In genomic region chr2:149664896-149665295, GRCh38 we compare ENCODE assay signal across 37 cellular contexts.
DNase-seq lines count a peak whose midpoint lies in the region; ATAC-seq, FAIRE-seq and TF ChIP-seq lines count a peak whose summit lies in the region.
"Had no signal": no experiment of that assay in that cellular context is flagged by ENCODE, and none has a peak within 500 bp of the region (broad histone marks: within the 10 kb centered on the region; RNA-seq: fewer than 3 reads in every experiment).

No MANE protein-coding gene starts in this region.

- H3K27me3 ChIP-seq in SK-N-SH (ENCODE audit: insufficient read depth) (no peaks in the 10 kb centered on the region), K562 (ENCODE audit: control insufficient read depth in 2 of 2, insufficient read depth in 2 of 2, low read length in 2 of 2) (no peaks in the 10 kb centered on the region), H1 (replicated peaks in 1 of 4; ENCODE audit: control insufficient read depth in 3 of 4, extremely low read depth in 1 of 4, insufficient read depth in 3 of 4, low read length in 3 of 4) (no peaks in the 10 kb centered on the region)
- H3K27me3 ChIP-seq: BE2C; BLaER1; BLaER1 treated with 17β-estradiol and CSF1 and Interleukin-3, amounts not matched to agents 10 nM and 100 nM had no signal

- no peak overlapping the region for H2BK20ac ChIP-seq in H1 (ENCODE audit: low read length)

- 83% methylated on average over 3 of the region's 3 CpGs for WGBS in SK-N-SH (ENCODE audit: low lambda C conversion rate)
- 2% methylated on average over 3 of the region's 3 CpGs for WGBS in K562 (ENCODE audit: insufficient coverage, low coverage, missing lambda C conversion rate)
- 78% methylated on average over 3 of the region's 3 CpGs; no CpG with 5 or more reads in 1 of the 2 experiments for WGBS in H1 (ENCODE audit: extremely low coverage in 1 of 2, insufficient coverage in 1 of 2, insufficient read length in 1 of 2, insufficient replicate concordance in 2 of 2, low coverage in 1 of 2, low lambda C conversion rate in 2 of 2, missing lambda C conversion rate in 1 of 2), 2 experiments

- H3K9me3 ChIP-seq in SK-N-SH (no peaks in the 10 kb centered on the region), HEK293 (ENCODE audit: control insufficient read depth, insufficient read depth, low read depth, low read length) (no peaks in the 10 kb centered on the region), K562 (replicated peaks; ENCODE audit: control insufficient read depth, insufficient read depth, low read depth, low read length) (0 out of 2 replicates have a peak, but pooled peaks cover 3% of the 10 kb centered on the region), H1 (ENCODE audit: insufficient read depth in 2 of 2, low read depth in 1 of 2, low read length in 1 of 2) (no peaks in the 10 kb centered on the region)
- H3K9me3 ChIP-seq: A549, BE2C, BLaER1, Caco-2 had no signal

- TF ChIP-seq EP300 in SK-N-SH (IDR thresholded peaks at IDR 0.05; ENCODE audit: borderline replicate concordance in 1 of 2, low read depth in 1 of 2, low read length in 1 of 2) = no peak
- no peak for TF ChIP-seq EP300 in K562 (IDR thresholded peaks at IDR 0.05; ENCODE audit: low read length)
- TF ChIP-seq EP300 in H1 (IDR thresholded peaks at IDR 0.05; ENCODE audit: borderline replicate concordance in 1 of 2, low read depth in 2 of 2, low read length in 2 of 2) = no peak

- H2BK5ac ChIP-seq in H1 (ENCODE audit: low read depth, low read length) = no peak overlapping the region

- no peak for FAIRE-seq in K562 (lab: Jason Lieb, UNC)
- no peak for FAIRE-seq in H1 (lab: Jason Lieb, UNC)
- FAIRE-seq: A204.1, A549, D721Med had no signal

- no peak overlapping the region for H4K91ac ChIP-seq in H1 (replicated peaks; ENCODE audit: insufficient read length, low read length)

- peaks cover 3% of the 10 kb centered on the region for H3K9me3 Mint-ChIP-seq in stimulated activated memory B cell treated with anti-CD40 and anti-IgM and Interleukin-4, amounts not matched to agents 10 μg/mL and 1 μg/mL and 100 μg/mL, for 72 hours
- H3K9me3 Mint-ChIP-seq: CD4-positive, alpha-beta T cell; CD8-positive, alpha-beta T cell had no signal

- peaks cover 13% of the 10 kb centered on the region for H3F3A ChIP-seq in SK-N-SH (replicated peaks; ENCODE audit: insufficient read depth)

- no peaks in the 10 kb centered on the region for H3K27me3 Mint-ChIP-seq in stimulated activated memory B cell treated with anti-CD40 and anti-IgM and Interleukin-4, amounts not matched to agents 10 μg/mL and 1 μg/mL and 100 μg/mL, for 72 hours
- H3K27me3 Mint-ChIP-seq: B cell; CD4-positive, alpha-beta T cell had no signal

- intact Hi-C loops in K562 (cut with micrococcal nuclease) = no loop called here

- H2BK120ac ChIP-seq in H1 (replicated peaks; ENCODE audit: low read depth, low read length) = no peak overlapping the region

- H3K79me2 ChIP-seq in SK-N-SH (ENCODE audit: insufficient read depth) = no peaks in the 10 kb centered on the region
- no peaks in the 10 kb centered on the region for H3K79me2 ChIP-seq in K562 (ENCODE audit: control insufficient read depth, insufficient read depth, low read length)
- H3K79me2 ChIP-seq in H1 (ENCODE audit: control insufficient read depth in 1 of 2, insufficient read depth in 2 of 2, low read length in 2 of 2) = no peaks in the 10 kb centered on the region

- H4K8ac ChIP-seq in H1 (ENCODE audit: extremely low read depth, insufficient read depth, low read length) = no peak overlapping the region

- BruUV-seq in K562 (replicated peaks; lab: Mats Ljungman, UMichigan) = no TSS peak

- H3K18ac ChIP-seq in H1 (ENCODE audit: extremely low read depth, low read length) = no peak overlapping the region

- H2BK15ac ChIP-seq in H1 (ENCODE audit: low read length) = no peak overlapping the region

- no peak overlapping the region for H3K23ac ChIP-seq in H1 (ENCODE audit: insufficient read length)

- no peak overlapping the region for H4K5ac ChIP-seq in H1 (ENCODE audit: insufficient read length, low read depth, low read length)

- TF ChIP-seq POLR2A in K562 (conservative IDR thresholded peaks at IDR 0.05) (no peak), H1 (IDR thresholded peaks at IDR 0.05; ENCODE audit: control extremely low read depth in 1 of 2, low read depth in 2 of 2, low read length in 2 of 2) (no peak)

- no peak overlapping the region for H3K14ac ChIP-seq in H1 (ENCODE audit: insufficient read length)

- TF ChIP-seq CTCF in SK-N-SH (IDR thresholded peaks at IDR 0.05) (no peak), HEK293 (tag by site-specific recombination; IDR thresholded peaks at IDR 0.05) (no peak), K562 (IDR thresholded peaks at IDR 0.05 in 2 of 3, conservative IDR thresholded peaks at IDR 0.05 in 1 of 3; ENCODE audit: insufficient read depth in 2 of 3, low read depth in 1 of 3, low read length in 3 of 3) (no peak), H1 (IDR thresholded peaks at IDR 0.05; ENCODE audit: control extremely low read depth in 1 of 3, insufficient read depth in 1 of 3, low read depth in 1 of 3, low read length in 3 of 3) (no peak)

- H3K4me2 ChIP-seq in SK-N-SH (no peak overlapping the region), K562 (ENCODE audit: insufficient read depth, low read length) (no peak overlapping the region), H1 (ENCODE audit: insufficient read depth in 1 of 2, low read depth in 2 of 2, low read length in 2 of 2) (no peak overlapping the region)
- H3K4me2 ChIP-seq: A549; BLaER1; BLaER1 treated with 17β-estradiol and CSF1 and Interleukin-3, amounts not matched to agents 10 nM and 100 nM had no signal

- DNase-seq in SK-N-SH (no peak), K562 (ENCODE audit: extremely low read depth in 1 of 4, low spot score in 3 of 4) (no peak), H1 (ENCODE audit: low read depth in 1 of 2, low spot score in 2 of 2) (no peak), NCI-H526 (lab: John Stamatoyannopoulos, UW) (no peak), pons (ENCODE audit: low spot score) (no peak)
- DNase-seq: 8988T; ACHN; AML-193; BE2C; C1 segment of cervical spinal cord; Caco-2; Calu3; CD4-positive, alpha-beta memory T cell; CD4-positive, alpha-beta T cell; CD4-positive, CD25-positive, alpha-beta regulatory T cell; CD8-positive, alpha-beta memory T cell; CD8-positive, alpha-beta T cell; COR-L47; DMS 273 treated with DMSO at 0.1 percent for 48 hours; DMS153; DMS53; DMS79; DMS79 treated with DMSO at 0.1 percent for 48 hours; DND-41; EL had no signal

- no peak for TF ChIP-seq RAD21 in SK-N-SH (IDR thresholded peaks at IDR 0.05; ENCODE audit: low read length)
- no peak for TF ChIP-seq RAD21 in K562 (CRISPR knock-in tag; conservative IDR thresholded peaks at IDR 0.05 in 1 of 2, IDR thresholded peaks at IDR 0.05 in 1 of 2)
- no peak for TF ChIP-seq RAD21 in H1 (IDR thresholded peaks at IDR 0.05 in 1 of 2, conservative IDR thresholded peaks at IDR 0.05 in 1 of 2; ENCODE audit: low read depth in 2 of 2, low read length in 2 of 2)

- H3K4ac ChIP-seq in H1 (replicated peaks; ENCODE audit: insufficient read length, low read depth, low read length) = no peak overlapping the region

- H3K4me3 Mint-ChIP-seq in stimulated activated memory B cell treated with anti-CD40 and anti-IgM and Interleukin-4, amounts not matched to agents 10 μg/mL and 1 μg/mL and 100 μg/mL, for 72 hours = no peak overlapping the region
- H3K4me3 Mint-ChIP-seq: B cell; CD14-positive monocyte; CD4-positive, alpha-beta memory T cell; CD4-positive, alpha-beta T cell; CD8-positive, alpha-beta memory T cell; CD8-positive, alpha-beta T cell had no signal

- H3K23me2 ChIP-seq in H1 (ENCODE audit: low read depth, low read length) = no peaks in the 10 kb centered on the region

- in situ Hi-C loops in K562 (cut with MboI) = no loop called here

- H3K27ac ChIP-seq in SK-N-SH (ENCODE audit: low read depth in 2 of 2, low read length in 1 of 2) (no peak overlapping the region), HEK293 (ENCODE audit: extremely low read depth, low read depth, low read length) (no peak overlapping the region), K562 (ENCODE audit: extremely low read depth, low read depth, low read length) (no peak overlapping the region), H1 (ENCODE audit: low read depth, low read length) (no peak overlapping the region)
- H3K27ac ChIP-seq: 22Rv1; A549; BLaER1; BLaER1 treated with 17β-estradiol and CSF1 and Interleukin-3, amounts not matched to agents 10 nM and 100 nM; C4-2B had no signal

- H4K20me1 ChIP-seq in SK-N-SH (ENCODE audit: insufficient read depth) (no peaks in the 10 kb centered on the region), K562 (replicated peaks; ENCODE audit: control insufficient read depth, insufficient read depth, low read length) (no peaks in the 10 kb centered on the region), H1 (replicated peaks in 1 of 2; ENCODE audit: control insufficient read depth in 1 of 2, insufficient read depth in 2 of 2, low read length in 2 of 2) (no peaks in the 10 kb centered on the region)
- H4K20me1 ChIP-seq: BLaER1; BLaER1 treated with 17β-estradiol and CSF1 and Interleukin-3, amounts not matched to agents 10 nM and 100 nM had no signal

- no peaks in the 10 kb centered on the region for H3K36me3 ChIP-seq in SK-N-SH (replicated peaks in 1 of 2; ENCODE audit: control insufficient read depth in 1 of 2, insufficient read depth in 2 of 2, low read length in 1 of 2)
- H3K36me3 ChIP-seq in HEK293 (ENCODE audit: control insufficient read depth in 2 of 2, insufficient read depth in 1 of 2, low read length in 2 of 2) = no peaks in the 10 kb centered on the region
- no peaks in the 10 kb centered on the region for H3K36me3 ChIP-seq in K562 (ENCODE audit: control insufficient read depth, insufficient read depth, low read length)
- no peaks in the 10 kb centered on the region for H3K36me3 ChIP-seq in H1 (ENCODE audit: control insufficient read depth in 2 of 4, insufficient read depth in 4 of 4, low read length in 3 of 4)
- H3K36me3 ChIP-seq: BE2C; BLaER1; BLaER1 treated with 17β-estradiol and CSF1 and Interleukin-3, amounts not matched to agents 10 nM and 100 nM had no signal

- no peaks in the 10 kb centered on the region for H3K36me3 Mint-ChIP-seq in stimulated activated memory B cell treated with anti-CD40 and anti-IgM and Interleukin-4, amounts not matched to agents 10 μg/mL and 1 μg/mL and 100 μg/mL, for 72 hours
- H3K36me3 Mint-ChIP-seq: CD14-positive monocyte; CD4-positive, alpha-beta memory T cell; CD4-positive, CD25-positive, alpha-beta regulatory T cell; CD8-positive, alpha-beta memory T cell; CD8-positive, alpha-beta T cell had no signal

- H3K4me1 ChIP-seq in SK-N-SH (ENCODE audit: control insufficient read depth in 1 of 2, insufficient read depth in 2 of 2, low read depth in 1 of 2, low read length in 1 of 2) (peaks cover 0 to 12% of the 10 kb centered on the region in 2 experiments; a peak in 3 of 4 replicates), HEK293 (ENCODE audit: control insufficient read depth, insufficient read depth, low read length) (no peaks in the 10 kb centered on the region; the same call in 1 of the 2 replicates), K562 (replicated peaks in 1 of 2; ENCODE audit: control insufficient read depth in 2 of 2, insufficient read depth in 2 of 2, low read length in 2 of 2) (no peaks in the 10 kb centered on the region), H1 (replicated peaks in 1 of 4; ENCODE audit: control insufficient read depth in 3 of 4, insufficient read depth in 4 of 4, low read length in 3 of 4) (peaks cover 0 to 4% (median 0%) of the 10 kb centered on the region in 4 experiments; a peak in 1 of 7 replicates)
- H3K4me1 ChIP-seq: BE2C; BLaER1; BLaER1 treated with 17β-estradiol and CSF1 and Interleukin-3, amounts not matched to agents 10 nM and 100 nM; Caco-2 had no signal

- H3K79me1 ChIP-seq in H1 (ENCODE audit: low read depth, low read length) = no peaks in the 10 kb centered on the region

- no peak overlapping the region for H3K27ac Mint-ChIP-seq in stimulated activated memory B cell treated with anti-CD40 and anti-IgM and Interleukin-4, amounts not matched to agents 10 μg/mL and 1 μg/mL and 100 μg/mL, for 72 hours
- H3K27ac Mint-ChIP-seq: B cell; CD14-positive monocyte; CD4-positive, alpha-beta memory T cell; CD4-positive, alpha-beta T cell; CD4-positive, CD25-positive, alpha-beta regulatory T cell; CD8-positive, alpha-beta memory T cell; CD8-positive, alpha-beta T cell had no signal

- POLR2A ChIA-PET in SK-N-SH (lab: Yijun Ruan, JAX) (no interaction called here), HEK293 (lab: Yijun Ruan, JAX) (no interaction called here), K562 (lab: Yijun Ruan, JAX) (no interaction called here), H1 (lab: Charles Lee; ENCODE audit: partially characterized antibody) (no interaction called here)

- H3K4me3 ChIP-seq in SK-N-SH (ENCODE audit: low read depth in 2 of 2, low read length in 1 of 2) = no peak overlapping the region
- H3K4me3 ChIP-seq in HEK293 (ENCODE audit: low read depth, low read length) = no peak overlapping the region
- no peak overlapping the region for H3K4me3 ChIP-seq in K562
- H3K4me3 ChIP-seq in H1 (ENCODE audit: extremely low read depth in 1 of 4, insufficient read depth in 2 of 4, low read depth in 3 of 4, low read length in 4 of 4) = no peak overlapping the region
- H3K4me3 ChIP-seq: A549; BLaER1; BLaER1 treated with 17β-estradiol and CSF1 and Interleukin-3, amounts not matched to agents 10 nM and 100 nM had no signal

- no peak for ATAC-seq in SK-N-SH treated with all-trans-retinoic acid at 6 μM for 48 hours
- no peak for ATAC-seq in K562
- ATAC-seq in stimulated activated memory B cell treated with anti-CD40 and anti-IgM and Interleukin-4, amounts not matched to agents 10 μg/mL and 1 μg/mL and 100 μg/mL, for 72 hours = no peak
- ATAC-seq: A549; CD8-positive, alpha-beta T cell had no signal

- no peak overlapping the region for H2BK12ac ChIP-seq in H1 (ENCODE audit: low read depth, low read length)

- H3K9me2 ChIP-seq in SK-N-SH = no peaks in the 10 kb centered on the region

- no peaks in the 10 kb centered on the region for H3K9me1 ChIP-seq in K562 (ENCODE audit: control insufficient read depth, insufficient read depth, low read length)

- H2AFZ ChIP-seq in SK-N-SH (ENCODE audit: low read depth) = no peak overlapping the region
- H2AFZ ChIP-seq in K562 (ENCODE audit: low read depth, low read length) = no peak overlapping the region
- no peak overlapping the region for H2AFZ ChIP-seq in H1 (ENCODE audit: low read length)

- H3K9ac ChIP-seq in SK-N-SH (no peak overlapping the region), K562 (ENCODE audit: insufficient read depth in 1 of 2, low read depth in 2 of 2, low read length in 2 of 2) (no peak overlapping the region), H1 (replicated peaks in 1 of 4; ENCODE audit: extremely low read depth in 1 of 4, low read depth in 3 of 4, low read length in 3 of 4) (no peak overlapping the region)
- H3K9ac ChIP-seq: BLaER1; BLaER1 treated with 17β-estradiol and CSF1 and Interleukin-3, amounts not matched to agents 10 nM and 100 nM had no signal

- CTCF ChIA-PET in SK-N-SH (lab: Yijun Ruan, JAX) = no interaction called here
- CTCF ChIA-PET in HEK293 (lab: Yijun Ruan, JAX) = no interaction called here
- CTCF ChIA-PET in K562 (lab: Yijun Ruan, JAX; ENCODE audit: low intra/inter-chr PET ratio) = no interaction called here
- CTCF ChIA-PET in H1 (lab: Charles Lee; ENCODE audit: partially characterized antibody) = no interaction called here

- H2AK5ac ChIP-seq in H1 (ENCODE audit: low read depth, low read length) = no peak overlapping the region

- H3K4me1 Mint-ChIP-seq in stimulated activated memory B cell treated with anti-CD40 and anti-IgM and Interleukin-4, amounts not matched to agents 10 μg/mL and 1 μg/mL and 100 μg/mL, for 72 hours = no peaks in the 10 kb centered on the region
- H3K4me1 Mint-ChIP-seq: B cell; CD14-positive monocyte; CD4-positive, alpha-beta memory T cell; CD4-positive, CD25-positive, alpha-beta regulatory T cell; CD8-positive, alpha-beta memory T cell had no signal

- no peak overlapping the region for H3K56ac ChIP-seq in H1 (replicated peaks; ENCODE audit: insufficient read length, low read depth, low read length)
